ENCODE assay signal across 8 cellular contexts in the genomic region with DNA sequence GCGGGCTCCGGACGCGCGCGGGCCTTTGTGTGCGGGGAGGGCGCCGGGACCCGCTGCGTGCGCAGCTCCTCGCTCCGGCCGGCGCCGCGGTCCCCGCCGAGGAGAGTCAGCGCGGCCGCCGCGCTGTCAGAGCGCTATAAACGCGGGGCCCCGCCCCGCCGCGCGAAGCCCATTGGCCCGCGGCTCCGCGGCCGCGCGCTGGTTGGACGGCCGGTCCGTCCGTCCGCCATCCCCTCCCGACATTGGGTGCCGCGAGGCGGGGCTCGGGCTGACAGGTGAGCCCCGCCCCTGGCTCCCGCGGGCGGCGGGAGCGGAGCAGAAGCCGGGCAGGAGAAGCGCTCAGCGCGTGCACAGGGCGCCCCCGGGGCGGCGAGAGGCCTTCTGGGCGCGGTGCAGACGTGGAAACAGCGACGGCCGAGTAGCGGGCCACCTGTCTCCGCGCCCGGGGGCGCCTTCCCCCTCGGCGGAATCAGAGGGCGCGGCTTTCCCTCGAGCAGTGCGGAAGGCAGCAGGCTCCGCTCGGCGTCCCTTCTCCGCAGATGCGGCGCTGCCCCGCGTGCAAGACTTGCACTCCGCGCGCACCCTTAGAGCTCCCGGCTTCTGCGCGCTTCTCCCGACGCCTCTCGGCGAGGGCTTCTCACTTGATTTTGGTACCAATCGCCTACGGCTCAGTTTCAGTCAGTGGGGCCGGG. TPM values are rescaled to one million over a fixed set of nuclear protein-coding genes. Genes with fewer than 3 reads are reported as not detected.
DNase-seq lines count a peak whose midpoint lies in the region; ATAC-seq and TF ChIP-seq lines count a peak whose summit lies in the region.

Gene EFNB2 (minus strand): TSS at position 111 of the 692 bp plus-strand sequence. CDS start 698 bp downstream, outside the sequence.

- intact Hi-C loops in activated B cell treated with CpG ODN at 0.5 μM for 24 hours (cut with micrococcal nuclease): loop anchor here (1.0 to 10.0 kb wide), 8 partner anchors 26 to 1965 kb away; partner anchors contain the start of gene ARGLU1

- H3K4me3 Mint-ChIP-seq in activated B cell treated with CpG ODN at 0.5 μM for 24 hours: peak within 1 kb of the TSS; percentile 89

- no peaks in the 10 kb centered on the region for H3K79me2 ChIP-seq in ACC112 (ENCODE audit: control insufficient read depth, insufficient read depth, low read length, unreplicated experiment)

- peaks cover 21% of the 10 kb centered on the region for H3K4me1 Mint-ChIP-seq in activated B cell treated with CpG ODN at 0.5 μM for 24 hours

- peaks cover 23% of the 10 kb centered on the region for H3K27me3 Mint-ChIP-seq in activated B cell treated with CpG ODN at 0.5 μM for 24 hours

- TF ChIP-seq CTCF in activated B cell treated with CpG ODN at 0.5 μM for 24 hours (IDR thresholded peaks at IDR 0.05) (no peak), cardiac fibroblast (IDR thresholded peaks at IDR 0.05; ENCODE audit: low read depth, low read length) (no peak)

- POLR2A ChIA-PET in activated B cell treated with CpG ODN at 0.5 μM for 24 hours (lab: Charles Lee): interaction anchor here (1.0 to 4.8 kb wide), 2 partner anchors 30 to 32 kb away, joined by 6 to 28 read pairs; partner anchors contain the start of gene ARGLU1

- TF ChIP-seq POLR2A in GM18526 (IDR thresholded peaks at IDR 0.05; ENCODE audit: extremely low read depth, insufficient read length): peak; percentile 72

- DNase-seq in NCI-H2107 (lab: John Stamatoyannopoulos, UW) (peak; percentile 59), activated B cell treated with CpG ODN at 0.5 μM for 24 hours (peak; percentile 87), cardiac fibroblast (ENCODE audit: low read depth in 2 of 2) (peak; percentile 87 to 93), inferior parietal cortex (ENCODE audit: extremely low spot score) (peak; percentile 89), smooth muscle cell of the brain vasculature (ENCODE audit: low read depth, low spot score) (peak; percentile 77)

- ATAC-seq in HG03060 (IDR thresholded peaks at IDR 0.05; ENCODE audit: low read depth, unreplicated experiment) (peak; percentile 86), activated B cell treated with CpG ODN at 0.5 μM for 24 hours (ENCODE audit: low read depth) (peak; percentile 98)

- no peak within 1 kb of the TSS for H2AFZ ChIP-seq in ACC112 (ENCODE audit: low read length, unreplicated experiment)

- CTCF ChIA-PET in activated B cell treated with CpG ODN at 0.5 μM for 24 hours (lab: Charles Lee): interaction anchor here (0.7 to 2.4 kb wide), 11 partner anchors 10 to 1125 kb away, joined by 3 to 17 read pairs (median 4); no protein-coding TSS in a partner anchor

- H3K27ac ChIP-seq in ACC112 (ENCODE audit: low read depth, low read length): no peak within 1 kb of the TSS

- H3K36me3 ChIP-seq in ACC112 (ENCODE audit: insufficient read depth, low read length): no peaks in the 10 kb centered on the region

- no peaks in the 10 kb centered on the region for H3K9me3 Mint-ChIP-seq in activated B cell treated with CpG ODN at 0.5 μM for 24 hours

- peaks cover under 1% of the 10 kb centered on the region for H3K36me3 Mint-ChIP-seq in activated B cell treated with CpG ODN at 0.5 μM for 24 hours (ENCODE audit: low read depth)

- H3K27me3 ChIP-seq in ACC112 (ENCODE audit: insufficient read depth, low read length): peaks cover 20% of the 10 kb centered on the region

- H3K27ac Mint-ChIP-seq in activated B cell treated with CpG ODN at 0.5 μM for 24 hours: peak within 1 kb of the TSS; percentile 61

- peaks cover 4% of the 10 kb centered on the region for H3K4me1 ChIP-seq in ACC112 (ENCODE audit: control insufficient read depth, insufficient read depth, low read length, unreplicated experiment)

- H3K4me3 ChIP-seq in ACC112 (ENCODE audit: low read depth, low read length) (peak within 1 kb of the TSS; percentile 74), cardiac fibroblast (replicated peaks in 1 of 2; ENCODE audit: low read depth in 2 of 2, low read length in 2 of 2) (peak within 1 kb of the TSS; percentile 68 to 81)

RNA-seq across cellular contexts. Expression of gene EFNB2, which starts in this region (rescaled TPM):
- total RNA-seq in activated B cell treated with CpG ODN at 0.5 μM for 24 hours: 0.27 and 0.31 TPM in 2 replicates

Comparison
In these comparisons a context has a peak if more than half of its experiments do, and no peak if none do; other contexts are left out.
1. Peak in DNase-seq and ATAC-seq in activated B cell treated with CpG ODN at 0.5 μM for 24 hours; RNA of the gene not detected or under 1 TPM.